In genomic region chr12:1634590-1635191, GRCh38 we compare ENCODE assay signal across 8 cellular contexts. TPM values are rescaled to one million over a fixed set of nuclear protein-coding genes. Genes with fewer than 3 reads are reported as not detected.
DNase-seq lines count a peak whose midpoint lies in the region; ATAC-seq and TF ChIP-seq lines count a peak whose summit lies in the region.

No MANE protein-coding gene starts in this region.

- no peaks in the 10 kb centered on the region for H3K9me3 ChIP-seq in MG63
- no peaks in the 10 kb centered on the region for H3K9me3 ChIP-seq in left ventricle myocardium inferior (replicated peaks)

- peaks cover 7 to 17% (median 9%) of the 10 kb centered on the region in 3 donors for H3K4me1 Mint-ChIP-seq in T-cell

- H3K36me3 ChIP-seq in MG63: peaks cover 79% of the 10 kb centered on the region
- H3K36me3 ChIP-seq in left ventricle myocardium inferior: no peaks in the 10 kb centered on the region

- H3K4me3 Mint-ChIP-seq in T-cell: no peak overlapping the region

- peaks cover 51% of the 10 kb centered on the region for H3K4me1 ChIP-seq in left ventricle myocardium inferior

- TF ChIP-seq CTCF in left ventricle myocardium inferior (IDR thresholded peaks at IDR 0.05; ENCODE audit: borderline replicate concordance): peak; percentile 91
- peak; percentile 97 for TF ChIP-seq CTCF in retinal pigment epithelial cell (conservative IDR thresholded peaks at IDR 0.05; ENCODE audit: low read depth, low read length)

- H3K27me3 Mint-ChIP-seq in T-cell: peaks cover 41 to 42% of the 10 kb centered on the region in 2 donors

- intact Hi-C loops in left ventricle myocardium inferior (cut with micrococcal nuclease): loop anchor here (10.0 kb wide), 1 partner anchor 300 kb away; no protein-coding TSS in a partner anchor

- H3K27me3 ChIP-seq in MG63 (no peaks in the 10 kb centered on the region), left ventricle myocardium inferior (ENCODE audit: low read depth) (peaks cover 6% of the 10 kb centered on the region)

- H3K27ac Mint-ChIP-seq in T-cell: peak overlapping the region in 1 of 2 donors; percentile 69

- H3K36me3 Mint-ChIP-seq in T-cell: no peaks in the 10 kb centered on the region

- POLR2A ChIA-PET in T-cell (lab: Charles Lee): no interaction called here

- ATAC-seq in T-cell (replicated peaks in 1 of 4) (peak; percentile 53 to 76 (median 56)), GM21515 (IDR thresholded peaks at IDR 0.05; ENCODE audit: unreplicated experiment) (no peak), HG03460 (IDR thresholded peaks at IDR 0.05; ENCODE audit: unreplicated experiment) (no peak)

- no peaks in the 10 kb centered on the region for H3K9me3 Mint-ChIP-seq in T-cell

- CTCF ChIA-PET in T-cell (lab: Charles Lee): interaction anchor here (0.5 to 2.8 kb wide), 16 partner anchors 12 to 542 kb away, joined by 3 to 34 read pairs (median 5); no protein-coding TSS in a partner anchor

- H3K4me3 ChIP-seq in MG63: no peak overlapping the region
- no peak overlapping the region for H3K4me3 ChIP-seq in left ventricle myocardium inferior
- H3K4me3 ChIP-seq in retinal pigment epithelial cell (ENCODE audit: low read length): no peak overlapping the region

- DNase-seq in ELF-1 (ENCODE audit: low read depth, low spot score) (peak; percentile 84), MG63 (peak; percentile 68), T-cell (peak; percentile 16 to 64 (median 47)), amniotic epithelial cell (ENCODE audit: low read depth) (peak; percentile 69), left ventricle myocardium inferior (peak; percentile 85), retinal pigment epithelial cell (ENCODE audit: low read depth) (no peak)

- no peak overlapping the region for H3K27ac ChIP-seq in left ventricle myocardium inferior (replicated peaks)

RNA-seq across cellular contexts. Expression of gene WNT5B, which starts 5.7 kb away (rescaled TPM):
- 208 and 341 TPM in 2 replicates for total RNA-seq in MG63 (2014; rRNA removed; shearing (Covaris generic); ENCODE audit: low replicate concordance)
- under 1 TPM in 1 of 5 donors, not detected in 4; 0.20 TPM for total RNA-seq in T-cell
- 2.1 TPM for total RNA-seq in left ventricle myocardium inferior

RNA-seq across cellular contexts. Expression of gene FBXL14, which starts 40.3 kb away (rescaled TPM):
- 9.1 and 11.9 TPM in 2 replicates for total RNA-seq in MG63 (2014; rRNA removed; shearing (Covaris generic); ENCODE audit: low replicate concordance)
- total RNA-seq in T-cell (10 to 100 TPM; 27.3 to 48.7 (median 42.5) TPM), left ventricle myocardium inferior (6.8 TPM)

RNA-seq across cellular contexts. Expression of gene ADIPOR2, which starts 56.2 kb away (rescaled TPM):
- total RNA-seq in MG63 (2014; rRNA removed; shearing (Covaris generic); ENCODE audit: low replicate concordance): 41.6 and 50.4 TPM in 2 replicates
- total RNA-seq in T-cell (10 to 100 TPM; 21.7 to 35.0 (median 33.4) TPM), left ventricle myocardium inferior (40.5 TPM)

Comparison
In these comparisons a context has a peak if more than half of its experiments do, and no peak if none do; other contexts are left out.
1. ATAC-seq: peak in T-cell (4 of 4); none in GM21515 (single experiment) and HG03460 (single experiment).
2. RNA of gene WNT5B, which starts 5.7 kb away (total RNA-seq): 208 to 341 TPM in MG63; 2.1 TPM in left ventricle myocardium inferior (single experiment) and 0.20 TPM in T-cell; every median in the first group is over 10 times any median in the second.